In genomic region chr3:171525437-171525836, GRCh38 we compare ENCODE assay signal across 17 cellular contexts.
A peak's percentile ranks its signal among the peaks of the same experiment; 100 is the strongest.
DNase-seq lines count a peak whose midpoint lies in the region; ATAC-seq and TF ChIP-seq lines count a peak whose summit lies in the region.
"Had no signal": no experiment of that assay in that cellular context is flagged by ENCODE, and none has a peak within 500 bp of the region (broad histone marks: within the 10 kb centered on the region; RNA-seq: fewer than 3 reads in every experiment).

No MANE protein-coding gene starts in this region.

- H3K23ac ChIP-seq in IMR-90 (ENCODE audit: low read depth, low read length) = peak overlapping the region; percentile 68; the same call in 1 of the 2 replicates
- H3K23ac ChIP-seq in mesenchymal stem cell (ENCODE audit: low read length in 2 of 2) = no peak overlapping the region

- H3K4me2 ChIP-seq in IMR-90 (ENCODE audit: low read depth, low read length) (no peak overlapping the region), mesenchymal stem cell (ENCODE audit: low read length, poor library complexity, severe bottlenecking) (no peak overlapping the region)
- H3K4me2 ChIP-seq: KMS-11 had no signal

- H2BK5ac ChIP-seq in IMR-90 (ENCODE audit: low read depth, low read length, poor library complexity, severe bottlenecking) (peak overlapping the region; percentile 37), mesenchymal stem cell (ENCODE audit: low read depth, low read length, poor library complexity, severe bottlenecking) (no peak overlapping the region)

- WGBS in IMR-90 (ENCODE audit: extremely low coverage in 2 of 2, insufficient read length in 1 of 2), 2 experiments = 80% methylated on average over 1 of the region's 6 CpGs; no CpG with 5 or more reads in 1 of the 2 experiments
- WGBS in mesenchymal stem cell = 97% methylated on average over 4 of the region's 6 CpGs

- BruUV-seq in Caco-2 (replicated peaks; lab: Mats Ljungman, UMichigan) (no TSS peak), IMR-90 (replicated peaks; lab: Mats Ljungman, UMichigan) (no TSS peak)

- in situ Hi-C loops in IMR-90 (cut with MboI; ENCODE audit: low sequenced_read_pairs) = no loop called here

- no peak overlapping the region for H3K4me3 Mint-ChIP-seq in Caco-2 (ENCODE audit: unreplicated experiment)
- H3K4me3 Mint-ChIP-seq: CD4-positive, CD25-positive, alpha-beta regulatory T cell had no signal

- no peak for DNase-seq in Caco-2
- no peak for DNase-seq in IMR-90
- peak; percentile 4 for DNase-seq in fibroblast of gingiva (ENCODE audit: low read depth)
- DNase-seq in mesenchymal stem cell = peak; percentile 13
- DNase-seq in activated naive CD4-positive, alpha-beta T cell treated with anti-CD3 and anti-CD28 coated beads, Interleukin-2, amount 50 U/mL, for 72 hours (ENCODE audit: low spot score in 2 of 2) = no peak
- DNase-seq in activated CD8-positive, alpha-beta memory T cell treated with anti-CD3 and anti-CD28 coated beads for 24 hours = no peak
- DNase-seq in medulla oblongata (ENCODE audit: extremely low spot score) = no peak
- DNase-seq: BE2C; CD4-positive, CD25-positive, alpha-beta regulatory T cell; DMS53; NCI-H1417 treated with DMSO at 0.1 percent for 48 hours; NCI-H1930; NCI-H345; NCI-H526; SJCRH30 had no signal

- H3K4ac ChIP-seq in IMR-90 (ENCODE audit: low read depth, low read length) (peak overlapping the region; percentile 48), mesenchymal stem cell (ENCODE audit: low read depth in 1 of 2, low read length in 2 of 2) (peak overlapping the region in 1 of 2 experiments; percentile 34)

- peak overlapping the region; percentile 70 for H2AK5ac ChIP-seq in IMR-90 (ENCODE audit: low read depth, low read length)
- no peak overlapping the region for H2AK5ac ChIP-seq in mesenchymal stem cell (ENCODE audit: low read length, severe bottlenecking)

- peak overlapping the region; percentile 23 for H3K27ac Mint-ChIP-seq in Caco-2 (ENCODE audit: unreplicated experiment)
- no peak overlapping the region for H3K27ac Mint-ChIP-seq in activated naive CD4-positive, alpha-beta T cell treated with anti-CD3 and anti-CD28 coated beads, Interleukin-2, amount 50 U/mL, for 72 hours

- H3K4me3 ChIP-seq in Caco-2 (ENCODE audit: low read depth, low read length) (no peak overlapping the region), IMR-90 (ENCODE audit: insufficient read depth, low read depth, low read length) (no peak overlapping the region), mesenchymal stem cell (ENCODE audit: insufficient read depth in 1 of 2, low read depth in 1 of 2, low read length in 2 of 2) (no peak overlapping the region)
- H3K4me3 ChIP-seq: SJCRH30 had no signal

- H4K91ac ChIP-seq in IMR-90 (ENCODE audit: insufficient read depth, low read depth, low read length) (peak overlapping the region; percentile 13; the same call in 1 of the 2 replicates), mesenchymal stem cell (ENCODE audit: low read length) (no peak overlapping the region)

- H3K79me1 ChIP-seq in IMR-90 (ENCODE audit: low read depth in 1 of 2, low read length in 2 of 2) = no peaks in the 10 kb centered on the region
- no peaks in the 10 kb centered on the region for H3K79me1 ChIP-seq in mesenchymal stem cell (replicated peaks; ENCODE audit: low read length, poor library complexity, severe bottlenecking)

- no peaks in the 10 kb centered on the region for H4K20me1 ChIP-seq in IMR-90 (ENCODE audit: insufficient read depth, low read length)

- TF ChIP-seq POLR2A in IMR-90 (IDR thresholded peaks at IDR 0.05; ENCODE audit: low read depth, low read length) = no peak

- H3K18ac ChIP-seq in IMR-90 (ENCODE audit: low read depth, low read length) (peak overlapping the region; percentile 99), mesenchymal stem cell (ENCODE audit: low read depth in 1 of 2, low read length in 2 of 2) (peak overlapping the region in 1 of 2 experiments; percentile 62)

- no peak overlapping the region for H2BK12ac ChIP-seq in mesenchymal stem cell (ENCODE audit: low read length in 2 of 2)

- H4K8ac ChIP-seq in IMR-90 (ENCODE audit: low read depth in 2 of 2, low read length in 2 of 2) = peak overlapping the region in 1 of 2 experiments; percentile 63; a peak in 2 of 4 replicates
- H4K8ac ChIP-seq in mesenchymal stem cell (ENCODE audit: low read length) = no peak overlapping the region

- H3K9me3 Mint-ChIP-seq in Caco-2 (ENCODE audit: unreplicated experiment) = no peaks in the 10 kb centered on the region
- H3K9me3 Mint-ChIP-seq in activated naive CD4-positive, alpha-beta T cell treated with anti-CD3 and anti-CD28 coated beads, Interleukin-2, amount 50 U/mL, for 72 hours = no peaks in the 10 kb centered on the region

- H2AFZ ChIP-seq in IMR-90 (replicated peaks; ENCODE audit: low read length, poor library complexity) = no peak overlapping the region
- H2AFZ ChIP-seq in mesenchymal stem cell (ENCODE audit: low read depth, low read length) = no peak overlapping the region

- H3K27me3 Mint-ChIP-seq in Caco-2 (ENCODE audit: insufficient read depth, unreplicated experiment) = no peaks in the 10 kb centered on the region
- H3K27me3 Mint-ChIP-seq: CD4-positive, CD25-positive, alpha-beta regulatory T cell had no signal

- POLR2A ChIA-PET in Caco-2 (lab: Charles Lee) = no interaction called here
- POLR2A ChIA-PET in IMR-90 (lab: Charles Lee; ENCODE audit: unreplicated experiment) = no interaction called here

- peaks cover 3% of the 10 kb centered on the region; the same call in 1 of the 2 replicates for H3K9me1 ChIP-seq in IMR-90 (ENCODE audit: insufficient read depth, low read length)

- no peaks in the 10 kb centered on the region for H3K36me3 Mint-ChIP-seq in Caco-2 (ENCODE audit: insufficient read depth, unreplicated experiment)
- H3K36me3 Mint-ChIP-seq in activated naive CD4-positive, alpha-beta T cell treated with anti-CD3 and anti-CD28 coated beads, Interleukin-2, amount 50 U/mL, for 72 hours = peaks cover 0 to 4% of the 10 kb centered on the region in 2 donors
- H3K36me3 Mint-ChIP-seq: CD4-positive, CD25-positive, alpha-beta regulatory T cell had no signal

- H2BK15ac ChIP-seq in IMR-90 (ENCODE audit: low read depth, low read length) (peak overlapping the region; percentile 96), mesenchymal stem cell (ENCODE audit: low read depth, poor library complexity, severe bottlenecking) (peak overlapping the region; percentile 23)

- H3K27ac ChIP-seq in IMR-90 (ENCODE audit: insufficient read depth, low read length) = peak overlapping the region; percentile 46; the same call in 1 of the 2 replicates
- no peak overlapping the region for H3K27ac ChIP-seq in mesenchymal stem cell (ENCODE audit: low read length, poor library complexity, severe bottlenecking)
- H3K27ac ChIP-seq: KMS-11, SJCRH30 had no signal

- dilution Hi-C loops in IMR-90 (cut with HindIII; ENCODE audit: low sequenced_read_pairs, unreplicated experiment) = no loop called here

- no peak for TF ChIP-seq RAD21 in IMR-90 (IDR thresholded peaks at IDR 0.05; ENCODE audit: low read length)

- peaks cover 19% of the 10 kb centered on the region for H3K4me1 ChIP-seq in Caco-2
- peaks cover 23% of the 10 kb centered on the region for H3K4me1 ChIP-seq in IMR-90 (ENCODE audit: control insufficient read depth, insufficient read depth, low read length)
- peaks cover 4% of the 10 kb centered on the region for H3K4me1 ChIP-seq in mesenchymal stem cell (ENCODE audit: control insufficient read depth, insufficient read depth, low read depth, low read length)

- ATAC-seq in IMR-90 (ENCODE audit: low read depth) = no peak
- ATAC-seq in activated naive CD4-positive, alpha-beta T cell treated with anti-CD3 and anti-CD28 coated beads, Interleukin-2, amount 50 U/mL, for 72 hours = no peak
- ATAC-seq: HepG2 had no signal

- H2BK120ac ChIP-seq in IMR-90 (ENCODE audit: low read depth, low read length) = peak overlapping the region; percentile 56
- no peak overlapping the region for H2BK120ac ChIP-seq in mesenchymal stem cell (ENCODE audit: low read depth, low read length)

- no peak overlapping the region for H3K56ac ChIP-seq in IMR-90 (ENCODE audit: extremely low read depth, insufficient read depth, low read length)

- H3K9me3 ChIP-seq in Caco-2 (no peaks in the 10 kb centered on the region), IMR-90 (ENCODE audit: control insufficient read depth, insufficient read depth, low read length) (no peaks in the 10 kb centered on the region), mesenchymal stem cell (ENCODE audit: control insufficient read depth, low read length) (no peaks in the 10 kb centered on the region)
- H3K9me3 ChIP-seq: BE2C, SJCRH30 had no signal

- no peak overlapping the region for H2AK9ac ChIP-seq in IMR-90 (replicated peaks; ENCODE audit: low read depth, low read length, poor library complexity)

- peak overlapping the region; percentile 91 for H4K5ac ChIP-seq in IMR-90 (ENCODE audit: low read depth, low read length)

- CTCF ChIA-PET in Caco-2 (lab: Charles Lee) (interaction anchor here (0.5 kb wide), 1 partner anchor 11 kb away, joined by 5 read pairs; no protein-coding TSS in a partner anchor), IMR-90 (lab: Yijun Ruan, JAX) (interaction anchor here (0.5 kb wide), 1 partner anchor 583 kb away, joined by 6 read pairs; no protein-coding TSS in a partner anchor)

- H3K27me3 ChIP-seq in Caco-2 (replicated peaks; ENCODE audit: control insufficient read depth, insufficient read depth, low read length) (no peaks in the 10 kb centered on the region), IMR-90 (ENCODE audit: control insufficient read depth, insufficient read depth, low read length) (no peaks in the 10 kb centered on the region), mesenchymal stem cell (ENCODE audit: control insufficient read depth in 1 of 2, insufficient read depth in 1 of 2, low read length in 2 of 2) (no peaks in the 10 kb centered on the region)
- H3K27me3 ChIP-seq: BE2C, SJCRH30 had no signal

- no peak overlapping the region for H3K9ac ChIP-seq in IMR-90 (ENCODE audit: low read depth, low read length)
- H3K9ac ChIP-seq in mesenchymal stem cell (ENCODE audit: low read length) = no peak overlapping the region
- H3K9ac ChIP-seq: KMS-11 had no signal

- TF ChIP-seq CTCF in Caco-2 (IDR thresholded peaks at IDR 0.05; ENCODE audit: insufficient read depth in 1 of 2, low read depth in 1 of 2, low read length in 1 of 2, severe bottlenecking in 1 of 2, unreplicated experiment in 1 of 2) = no peak
- no peak for TF ChIP-seq CTCF in IMR-90 (conservative IDR thresholded peaks at IDR 0.05; ENCODE audit: low read depth, low read length)

- peak overlapping the region; percentile 44 for H2BK20ac ChIP-seq in IMR-90 (ENCODE audit: low read depth, low read length)

- H3K14ac ChIP-seq in IMR-90 (replicated peaks; ENCODE audit: low read depth, low read length) = peak overlapping the region; percentile 67
- no peak overlapping the region for H3K14ac ChIP-seq in mesenchymal stem cell (ENCODE audit: low read length in 2 of 2)

- intact Hi-C loops in Caco-2 (cut with micrococcal nuclease; ENCODE audit: unreplicated experiment) (loop anchor here (5.0 kb wide), 1 partner anchor 63 kb away; the partner anchor contains the start of gene TNIK), IMR-90 (cut with micrococcal nuclease) (no loop called here)

- peaks cover 31% of the 10 kb centered on the region for H3K4me1 Mint-ChIP-seq in Caco-2 (ENCODE audit: low read depth, unreplicated experiment)
- H3K4me1 Mint-ChIP-seq: CD4-positive, CD25-positive, alpha-beta regulatory T cell had no signal

- H3K36me3 ChIP-seq in Caco-2 (ENCODE audit: control insufficient read depth, insufficient read depth, low read length) (no peaks in the 10 kb centered on the region), IMR-90 (ENCODE audit: control insufficient read depth, insufficient read depth, low read length) (no peaks in the 10 kb centered on the region), mesenchymal stem cell (ENCODE audit: control insufficient read depth in 1 of 2, insufficient read depth in 2 of 2, low read depth in 1 of 2, low read length in 2 of 2) (no peaks in the 10 kb centered on the region)
- H3K36me3 ChIP-seq: BE2C, SJCRH30 had no signal

Comparison
In these comparisons a context has a peak if more than half of its experiments do, and no peak if none do; other contexts are left out.
1. DNase-seq: peak in fibroblast of gingiva (single experiment) and mesenchymal stem cell (single experiment); none in Caco-2 (0 of 2), IMR-90 (single experiment), activated naive CD4-positive, alpha-beta T cell treated with anti-CD3 and anti-CD28 coated beads, Interleukin-2, amount 50 U/mL, for 72 hours (0 of 2), activated CD8-positive, alpha-beta memory T cell treated with anti-CD3 and anti-CD28 coated beads for 24 hours (single experiment) and medulla oblongata (single experiment).